8 cellular contexts compared by ENCODE assay signal in the genomic region with DNA sequence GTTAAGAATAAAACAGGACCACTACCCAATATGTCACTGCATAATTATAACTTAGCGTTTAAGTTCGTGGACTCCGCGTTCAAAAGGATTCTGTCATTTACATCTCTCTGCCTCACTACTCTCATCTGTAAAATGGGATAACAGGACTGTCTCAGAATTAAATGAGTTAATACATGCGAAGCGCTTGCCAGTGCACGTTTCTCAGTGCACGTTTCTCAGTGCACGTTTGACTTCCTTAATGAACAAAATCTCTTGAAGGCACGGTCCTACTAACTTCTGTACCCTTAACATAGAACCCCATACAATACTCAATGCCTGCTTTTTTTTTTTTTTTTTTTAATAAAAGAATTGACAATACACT. TPM values are rescaled to one million over a fixed set of nuclear protein-coding genes. Genes with fewer than 3 reads are reported as not detected.
DNase-seq lines count a peak whose midpoint lies in the region; ATAC-seq, FAIRE-seq and TF ChIP-seq lines count a peak whose summit lies in the region.

No MANE protein-coding gene starts in this region.

- TF ChIP-seq POLR2A in heart left ventricle (IDR thresholded peaks at IDR 0.05), result no peak

- H3K36me3 ChIP-seq in heart left ventricle, result peaks cover 0 to 14% (median 0%) of the 10 kb centered on the region in 9 donors
- peaks cover 0 to 3% of the 10 kb centered on the region in 2 donors for H3K36me3 ChIP-seq in small intestine (ENCODE audit: control insufficient read depth in 2 of 2, insufficient read depth in 2 of 2, low read length in 2 of 2)

- intact Hi-C loops in heart left ventricle (cut with DNase I) (loop anchor here in 8 of 10 donors (1.0 to 10.0 kb wide), 6 partner anchors 145 to 325 kb away; a partner anchor contains a TSS), left ventricle myocardium superior (cut with micrococcal nuclease) (no loop called here), right cardiac atrium (cut with DNase I) (loop anchor here in 1 of 4 donors (10.0 kb wide), 1 partner anchor 137 kb away; no protein-coding TSS in a partner anchor)

- peak overlapping the region; percentile 89 for H3K27ac Mint-ChIP-seq in WTC11

- peaks cover 25% of the 10 kb centered on the region for H3K9me3 Mint-ChIP-seq in WTC11

- H3K9me3 ChIP-seq in heart left ventricle, result peaks cover 0 to 4% (median 0%) of the 10 kb centered on the region in 12 donors
- no peaks in the 10 kb centered on the region for H3K9me3 ChIP-seq in right cardiac atrium (ENCODE audit: control insufficient read depth, low read length)
- peaks cover 1% of the 10 kb centered on the region for H3K9me3 ChIP-seq in small intestine (ENCODE audit: control insufficient read depth, low read depth)

- H3K4me3 ChIP-seq in heart left ventricle (peak overlapping the region; percentile 59 to 97 (median 85)), right cardiac atrium (ENCODE audit: low read length) (peak overlapping the region; percentile 78), small intestine (ENCODE audit: low read depth in 1 of 2, low read length in 2 of 2) (peak overlapping the region; percentile 55 to 94)

- H3K27me3 ChIP-seq in heart left ventricle (no peaks in the 10 kb centered on the region), right cardiac atrium (ENCODE audit: control insufficient read depth, insufficient read depth) (no peaks in the 10 kb centered on the region), small intestine (ENCODE audit: control insufficient read depth in 2 of 2, insufficient read depth in 2 of 2, low read length in 2 of 2) (no peaks in the 10 kb centered on the region)

- peak overlapping the region; percentile 83 for H3K4me3 Mint-ChIP-seq in WTC11

- H3K36me3 Mint-ChIP-seq in WTC11, result peaks cover 40% of the 10 kb centered on the region

- WGBS in heart left ventricle, 4 donors, result 6 to 11% (median 8%) methylated on average over 10 of the region's 10 CpGs
- 11% methylated on average over 10 of the region's 10 CpGs for whole genome bisulfite sequencing in right cardiac atrium
- 7 to 10% (median 8%) methylated on average over 10 of the region's 10 CpGs for WGBS in small intestine, 3 donors

- FAIRE-seq in small intestine (lab: Jason Lieb, UNC), result no peak

- ATAC-seq in heart left ventricle (no peak), left ventricle myocardium superior (no peak), HG03139 (IDR thresholded peaks at IDR 0.05; ENCODE audit: unreplicated experiment) (peak; percentile 2), WTC11 (no peak), right cardiac atrium (no peak)

- no peak for DNase-seq in heart left ventricle
- DNase-seq in left ventricle myocardium superior, result no peak
- DNase-seq in WTC11 (ENCODE audit: low spot score), result no peak
- no peak for DNase-seq in right cardiac atrium
- DNase-seq in small intestine, result no peak
- DNase-seq in mesenteric fat pad (ENCODE audit: low spot score), result no peak
- no peak for DNase-seq in NCI-H82 treated with DMSO at 0.1 percent for 48 hours (lab: John Stamatoyannopoulos, UW; ENCODE audit: unreplicated experiment)

- CTCF ChIA-PET in WTC11 (lab: Charles Lee), result interaction anchor here (1.0 to 1.7 kb wide), 4 partner anchors 22 to 181 kb away, joined by 4 to 5 read pairs (median 5); no protein-coding TSS in a partner anchor

- H3K4me1 ChIP-seq in heart left ventricle (peaks cover 0 to 29% (median 17%) of the 10 kb centered on the region in 12 donors), right cardiac atrium (ENCODE audit: control insufficient read depth, insufficient read depth, low read length) (no peaks in the 10 kb centered on the region), small intestine (ENCODE audit: control insufficient read depth in 2 of 2, insufficient read depth in 1 of 2, low read depth in 1 of 2, low read length in 1 of 2) (peaks cover 4 to 16% of the 10 kb centered on the region in 2 donors)

- peaks cover 3% of the 10 kb centered on the region; the same call in 1 of the 2 replicates for H3K27me3 Mint-ChIP-seq in WTC11 (ENCODE audit: low read depth)

- H3K4me1 Mint-ChIP-seq in WTC11, result peaks cover 31% of the 10 kb centered on the region

- H3K27ac ChIP-seq in heart left ventricle, result peak overlapping the region; percentile 83 to 98 (median 93)
- peak overlapping the region; percentile 95 for H3K27ac ChIP-seq in right cardiac atrium (ENCODE audit: low read length)
- H3K27ac ChIP-seq in small intestine (ENCODE audit: low read depth in 1 of 2, low read length in 1 of 2), result peak overlapping the region; percentile 93 to 99

- POLR2A ChIA-PET in WTC11 (lab: Charles Lee), result interaction anchor here (0.6 to 1.1 kb wide), 3 partner anchors 30 to 223 kb away, joined by 3 to 4 read pairs (median 4); no protein-coding TSS in a partner anchor

- TF ChIP-seq CTCF in heart left ventricle (IDR thresholded peaks at IDR 0.05) (no peak), WTC11 (IDR thresholded peaks at IDR 0.05) (no peak)

TF ChIP-seq in WTC11, 78 proteins besides CTCF, POLR2A, EP300 and RAD21:
- TF ChIP-seq GTF2I (CRISPR knock-in tag; conservative IDR thresholded peaks at IDR 0.05), result peak; percentile 71; the same call in 1 of the 2 replicates
- TF ChIP-seq ZNF219 (CRISPR knock-in tag; IDR thresholded peaks at IDR 0.05; ENCODE audit: borderline replicate concordance), result no peak
- no peak for TF ChIP-seq NR1H2 (CRISPR knock-in tag; IDR thresholded peaks at IDR 0.05)
- no peak for TF ChIP-seq SMAD4 (CRISPR knock-in tag; IDR thresholded peaks at IDR 0.05)
- TF ChIP-seq ETV6 (CRISPR knock-in tag; IDR thresholded peaks at IDR 0.05), result no peak

RNA-seq across cellular contexts. Expression of a gene that starts 0.5 kb away (rescaled TPM):
- total RNA-seq in heart left ventricle (10 to 100 TPM in 8 of 9 donors, 1 to 10 TPM in 1; 6.8 to 28.3 (median 17.5) TPM), left ventricle myocardium superior (19.4 TPM), WTC11 (2021) (15.0 to 18.2 TPM (median 16.6 TPM) in 3 replicates), right cardiac atrium (10 to 100 TPM; 13.6 to 19.6 (median 15.7) TPM), mesenteric fat pad (29.6 TPM)
- polyA plus RNA-seq in heart left ventricle (10 to 100 TPM in 1 of 2 donors, 1 to 10 TPM in 1; 3.1 to 23.1 TPM), right cardiac atrium (4.7 TPM), small intestine (10 to 100 TPM in 1 of 3 donors, 1 to 10 TPM in 2; 7.6 to 12.8 (median 7.6) TPM)

RNA-seq across cellular contexts. Expression of a gene that starts 0.7 kb away (rescaled TPM):
- 10 to 100 TPM in 7 of 9 donors, 1 to 10 TPM in 2; 7.3 to 15.1 (median 12.2) TPM for total RNA-seq in heart left ventricle
- 1 to 10 TPM; 3.7 to 6.7 TPM for polyA plus RNA-seq in heart left ventricle
- total RNA-seq in left ventricle myocardium superior, result 11.4 TPM
- total RNA-seq in WTC11 (2021), result 64.5 to 78.0 TPM (median 72.4 TPM) in 3 replicates
- total RNA-seq in right cardiac atrium, result 10 to 100 TPM; 10.3 to 13.9 (median 11.7) TPM
- polyA plus RNA-seq in right cardiac atrium, result 4.9 TPM
- 1 to 10 TPM; 3.0 to 7.0 (median 3.6) TPM for polyA plus RNA-seq in small intestine
- 12.8 TPM for total RNA-seq in mesenteric fat pad

RNA-seq across cellular contexts. Expression of a gene that starts 59.8 kb away (rescaled TPM):
- total RNA-seq in heart left ventricle, result under 1 TPM in 3 of 9 donors, not detected in 6; 0.16 to 0.62 (median 0.56) TPM
- polyA plus RNA-seq in heart left ventricle, result not detected
- total RNA-seq in left ventricle myocardium superior, result not detected
- total RNA-seq in WTC11 (2021), result 0.39 to 1.5 TPM (median 0.44 TPM) in 3 replicates
- under 1 TPM in 2 of 4 donors, not detected in 2; 0.11 to 0.50 TPM for total RNA-seq in right cardiac atrium
- polyA plus RNA-seq in right cardiac atrium, result 0.07 TPM
- 10 to 100 TPM; 14.4 to 71.8 (median 46.2) TPM for polyA plus RNA-seq in small intestine
- total RNA-seq in mesenteric fat pad, result 0.80 TPM
